Comparison of ENCODE assay signal across 1 cellular context in genomic region chr18:58649966-58650816, GRCh38.
TF ChIP-seq lines count a peak whose summit lies in the region.

No MANE protein-coding gene starts in this region.

TF ChIP-seq in IMR-90, 13 proteins besides CTCF, POLR2A, EP300 and RAD21 (continued from another document):
- TF ChIP-seq, protein P1, sequence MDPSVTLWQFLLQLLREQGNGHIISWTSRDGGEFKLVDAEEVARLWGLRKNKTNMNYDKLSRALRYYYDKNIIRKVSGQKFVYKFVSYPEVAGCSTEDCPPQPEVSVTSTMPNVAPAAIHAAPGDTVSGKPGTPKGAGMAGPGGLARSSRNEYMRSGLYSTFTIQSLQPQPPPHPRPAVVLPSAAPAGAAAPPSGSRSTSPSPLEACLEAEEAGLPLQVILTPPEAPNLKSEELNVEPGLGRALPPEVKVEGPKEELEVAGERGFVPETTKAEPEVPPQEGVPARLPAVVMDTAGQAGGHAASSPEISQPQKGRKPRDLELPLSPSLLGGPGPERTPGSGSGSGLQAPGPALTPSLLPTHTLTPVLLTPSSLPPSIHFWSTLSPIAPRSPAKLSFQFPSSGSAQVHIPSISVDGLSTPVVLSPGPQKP (IDR thresholded peaks at IDR 0.05; ENCODE audit: borderline replicate concordance, low read depth, low read length) = no peak
- no peak for TF ChIP-seq RFX5 (IDR thresholded peaks at IDR 0.05; ENCODE audit: low read depth, low read length)
- TF ChIP-seq SMC3 (IDR thresholded peaks at IDR 0.05; ENCODE audit: low read depth, low read length) = no peak
- no peak for TF ChIP-seq MAFK (IDR thresholded peaks at IDR 0.05; ENCODE audit: low read depth, low read length)
- TF ChIP-seq NFE2L2 (IDR thresholded peaks at IDR 0.05; ENCODE audit: low read depth, low read length) = no peak
